In the genomic region with DNA sequence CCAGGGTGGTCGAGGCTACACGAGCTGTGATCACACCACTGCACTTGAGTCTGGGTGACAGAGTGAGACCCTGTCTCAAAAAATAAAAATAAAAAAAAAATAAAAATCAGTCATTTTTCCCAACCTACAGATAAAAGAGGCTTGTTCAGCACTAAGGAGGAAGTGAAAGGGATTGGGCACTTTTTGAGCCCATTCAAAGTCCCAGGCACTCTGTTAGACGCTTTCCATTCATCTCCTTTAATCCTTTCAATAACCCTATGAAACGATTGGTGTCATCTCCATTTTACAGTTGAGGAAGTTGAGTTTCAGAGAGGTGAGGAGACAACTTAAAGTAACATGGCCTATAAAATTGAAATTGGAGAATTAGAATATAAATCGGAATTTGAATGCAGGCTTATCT, we compare ENCODE assay signal across 1 cellular context.
A peak's percentile ranks its signal among the peaks of the same experiment; 100 is the strongest.
TF ChIP-seq lines count a peak whose summit lies in the region.

No MANE protein-coding gene starts in this region.

TF ChIP-seq in K562, 482 proteins besides CTCF, POLR2A, EP300 and RAD21:
- TF ChIP-seq, protein P1, sequence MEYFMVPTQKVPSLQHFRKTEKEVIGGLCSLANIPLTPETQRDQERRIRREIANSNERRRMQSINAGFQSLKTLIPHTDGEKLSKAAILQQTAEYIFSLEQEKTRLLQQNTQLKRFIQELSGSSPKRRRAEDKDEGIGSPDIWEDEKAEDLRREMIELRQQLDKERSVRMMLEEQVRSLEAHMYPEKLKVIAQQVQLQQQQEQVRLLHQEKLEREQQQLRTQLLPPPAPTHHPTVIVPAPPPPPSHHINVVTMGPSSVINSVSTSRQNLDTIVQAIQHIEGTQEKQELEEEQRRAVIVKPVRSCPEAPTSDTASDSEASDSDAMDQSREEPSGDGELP (CRISPR knock-in tag; IDR thresholded peaks at IDR 0.05; ENCODE audit: borderline replicate concordance) = no peak
- TF ChIP-seq SPI1 (IDR thresholded peaks at IDR 0.05; ENCODE audit: borderline replicate concordance, low read depth, low read length) = peak; percentile 3; the same call in 1 of the 2 replicates
